In the genomic region with DNA sequence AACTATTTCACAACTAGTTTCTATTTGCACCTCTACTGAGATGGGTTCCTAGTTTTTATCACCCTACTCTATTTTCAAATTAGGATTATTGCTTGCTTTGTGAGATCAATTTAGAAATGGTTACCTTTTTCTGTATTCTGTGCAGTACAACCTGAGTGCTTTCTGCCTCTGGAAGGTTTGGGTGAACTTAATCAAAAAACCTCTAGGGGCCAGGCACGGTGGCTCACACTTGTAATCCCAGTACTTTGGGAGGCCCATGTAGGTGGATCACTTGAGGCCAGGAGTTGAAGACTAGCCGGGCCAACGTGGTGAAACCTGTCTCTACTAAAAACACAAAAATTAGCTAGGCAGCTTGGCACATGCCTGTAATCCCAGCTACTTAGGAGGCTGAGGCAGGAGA, we compare ENCODE assay signal across 18 cellular contexts.
DNase-seq lines count a peak whose midpoint lies in the region; ATAC-seq and TF ChIP-seq lines count a peak whose summit lies in the region.
"Had no signal": no experiment of that assay in that cellular context is flagged by ENCODE, and none has a peak within 500 bp of the region (broad histone marks: within the 10 kb centered on the region; RNA-seq: fewer than 3 reads in every experiment).

No MANE protein-coding gene starts in this region.

- no peak overlapping the region for H3K4me2 ChIP-seq in mesendoderm (ENCODE audit: low read length)

- no CpG with 5 or more reads among the region's 3 CpGs for WGBS in mesendoderm (ENCODE audit: extremely low coverage, insufficient coverage, low lambda C conversion rate)

- H3K27ac ChIP-seq in mesendoderm (ENCODE audit: low read depth, low read length), result no peak overlapping the region

- H3K79me1 ChIP-seq in mesendoderm (ENCODE audit: low read length), result peaks cover 2% of the 10 kb centered on the region

- no peak overlapping the region for H2BK5ac ChIP-seq in mesendoderm (ENCODE audit: low read length)

- H3K4me1 Mint-ChIP-seq in stimulated activated naive CD8-positive, alpha-beta T cell treated with anti-CD3 and anti-CD28 coated beads, Interleukin-15, Interleukin-2, amounts not matched to agents 100 ng/mL and 50 ng/mL, for 24 hours (ENCODE audit: low read depth), result peaks cover 30% of the 10 kb centered on the region
- H3K4me1 Mint-ChIP-seq in activated B cell treated with CpG ODN at 0.5 μM for 24 hours, result peaks cover 28% of the 10 kb centered on the region

- H2BK15ac ChIP-seq in mesendoderm (replicated peaks; ENCODE audit: low read depth), result no peak overlapping the region

- H3K9ac ChIP-seq in mesendoderm (ENCODE audit: low read length), result no peak overlapping the region

- no peaks in the 10 kb centered on the region for H3K79me2 ChIP-seq in mesendoderm (ENCODE audit: control insufficient read depth, insufficient read depth, low read length)

- no peak overlapping the region for H3K23ac ChIP-seq in mesendoderm (ENCODE audit: low read length)

- H3K36me3 Mint-ChIP-seq in stimulated activated naive CD8-positive, alpha-beta T cell treated with anti-CD3 and anti-CD28 coated beads, Interleukin-15, Interleukin-2, amounts not matched to agents 100 ng/mL and 50 ng/mL, for 24 hours (ENCODE audit: low read depth), result peaks cover 70% of the 10 kb centered on the region
- peaks cover 69% of the 10 kb centered on the region for H3K36me3 Mint-ChIP-seq in activated B cell treated with CpG ODN at 0.5 μM for 24 hours (ENCODE audit: low read depth)

- H4K8ac ChIP-seq in mesendoderm (ENCODE audit: low read depth, low read length), result no peak overlapping the region

- H2BK120ac ChIP-seq in mesendoderm (ENCODE audit: low read depth, low read length), result no peak overlapping the region

- no peaks in the 10 kb centered on the region for H3K36me3 ChIP-seq in mesendoderm (ENCODE audit: control insufficient read depth, insufficient read depth, low read length)

- no peak overlapping the region for H3K4me3 ChIP-seq in mesendoderm (ENCODE audit: low read length)

- H3K18ac ChIP-seq in mesendoderm (ENCODE audit: low read length), result no peak overlapping the region

- H3K4me3 Mint-ChIP-seq in stimulated activated naive CD8-positive, alpha-beta T cell treated with anti-CD3 and anti-CD28 coated beads, Interleukin-15, Interleukin-2, amounts not matched to agents 100 ng/mL and 50 ng/mL, for 24 hours, result no peak overlapping the region
- H3K4me3 Mint-ChIP-seq in activated B cell treated with CpG ODN at 0.5 μM for 24 hours, result no peak overlapping the region
- H3K4me3 Mint-ChIP-seq: B cell; CD4-positive, CD25-positive, alpha-beta regulatory T cell had no signal

- intact Hi-C loops in activated B cell treated with CpG ODN at 0.5 μM for 24 hours (cut with micrococcal nuclease), result no loop called here

- no peaks in the 10 kb centered on the region for H3K9me3 Mint-ChIP-seq in stimulated activated naive CD8-positive, alpha-beta T cell treated with anti-CD3 and anti-CD28 coated beads, Interleukin-15, Interleukin-2, amounts not matched to agents 100 ng/mL and 50 ng/mL, for 24 hours
- H3K9me3 Mint-ChIP-seq in activated B cell treated with CpG ODN at 0.5 μM for 24 hours, result no peaks in the 10 kb centered on the region
- H3K9me3 Mint-ChIP-seq: CD4-positive, CD25-positive, alpha-beta regulatory T cell had no signal

- ATAC-seq in stimulated activated naive CD8-positive, alpha-beta T cell treated with anti-CD3 and anti-CD28 coated beads, Interleukin-15, Interleukin-2, amounts not matched to agents 100 U/mL and 50 U/mL, for 24 hours, result no peak
- ATAC-seq in activated B cell treated with CpG ODN at 0.5 μM for 24 hours (ENCODE audit: low read depth), result no peak
- no peak for ATAC-seq in HG02938 (IDR thresholded peaks at IDR 0.05; ENCODE audit: unreplicated experiment)
- no peak for ATAC-seq in GM21528 (IDR thresholded peaks at IDR 0.05; ENCODE audit: low FRiP score, unreplicated experiment)

- peak overlapping the region; percentile 78 for H3K27ac Mint-ChIP-seq in stimulated activated naive CD8-positive, alpha-beta T cell treated with anti-CD3 and anti-CD28 coated beads, Interleukin-15, Interleukin-2, amounts not matched to agents 100 ng/mL and 50 ng/mL, for 24 hours
- peak overlapping the region; percentile 59 for H3K27ac Mint-ChIP-seq in activated B cell treated with CpG ODN at 0.5 μM for 24 hours
- H3K27ac Mint-ChIP-seq: B cell had no signal

- CTCF ChIA-PET in activated B cell treated with CpG ODN at 0.5 μM for 24 hours (lab: Charles Lee), result no interaction called here

- H4K5ac ChIP-seq in mesendoderm (ENCODE audit: low read length), result no peak overlapping the region

- POLR2A ChIA-PET in activated B cell treated with CpG ODN at 0.5 μM for 24 hours (lab: Charles Lee), result no interaction called here

- no peak for TF ChIP-seq CTCF in activated B cell treated with CpG ODN at 0.5 μM for 24 hours (IDR thresholded peaks at IDR 0.05)

- H2AK5ac ChIP-seq in mesendoderm (ENCODE audit: low read length), result no peak overlapping the region

- no peaks in the 10 kb centered on the region for H3K4me1 ChIP-seq in mesendoderm (ENCODE audit: control insufficient read depth, low read depth, low read length)

- H3K56ac ChIP-seq in mesendoderm (ENCODE audit: low read length), result no peak overlapping the region

- H3K27me3 Mint-ChIP-seq in stimulated activated naive CD8-positive, alpha-beta T cell treated with anti-CD3 and anti-CD28 coated beads, Interleukin-15, Interleukin-2, amounts not matched to agents 100 ng/mL and 50 ng/mL, for 24 hours, result no peaks in the 10 kb centered on the region
- H3K27me3 Mint-ChIP-seq in activated B cell treated with CpG ODN at 0.5 μM for 24 hours, result no peaks in the 10 kb centered on the region
- H3K27me3 Mint-ChIP-seq: B cell; CD4-positive, CD25-positive, alpha-beta regulatory T cell had no signal

- no peak overlapping the region for H3K4ac ChIP-seq in mesendoderm (ENCODE audit: low read depth, low read length)

- no peak for DNase-seq in stimulated activated naive CD8-positive, alpha-beta T cell treated with anti-CD3 and anti-CD28 coated beads, Interleukin-15, Interleukin-2, amounts not matched to agents 100 U/mL and 50 U/mL, for 24 hours
- no peak for DNase-seq in activated B cell treated with CpG ODN at 0.5 μM for 24 hours
- DNase-seq in mesendoderm, result peak; percentile 18
- DNase-seq in NCI-H1436 treated with DMSO at 0.1 percent for 48 hours (lab: John Stamatoyannopoulos, UW), result no peak
- DNase-seq: Calu3; CD4-positive, CD25-positive, alpha-beta regulatory T cell; DMS53; Kasumi-1; MM.1S; NCI-H1105; NCI-H1694 treated with DMSO at 0.1 percent for 48 hours; NCI-H226; NCI-H524 treated with DMSO at 0.1 percent for 48 hours; SHP77 treated with DMSO at 0.1 percent for 48 hours had no signal

- no peaks in the 10 kb centered on the region for H3K27me3 ChIP-seq in mesendoderm (ENCODE audit: insufficient read depth, low read length, poor library complexity)
